Comparison of ENCODE assay signal across 13 cellular contexts in genomic region chr10:119693262-119693957, GRCh38. TPM values are rescaled to one million over a fixed set of nuclear protein-coding genes. Genes with fewer than 3 reads are reported as not detected.
DNase-seq lines count a peak whose midpoint lies in the region; ATAC-seq and TF ChIP-seq lines count a peak whose summit lies in the region.
"Had no signal": no experiment of that assay in that cellular context is flagged by ENCODE, and none has a peak within 500 bp of the region (broad histone marks: within the 10 kb centered on the region; RNA-seq: fewer than 3 reads in every experiment).

No MANE protein-coding gene starts in this region.

- no peak overlapping the region for H3K56ac ChIP-seq in IMR-90 (ENCODE audit: extremely low read depth, insufficient read depth, low read length)

- H3K79me1 ChIP-seq in IMR-90 (ENCODE audit: low read depth in 1 of 2, low read length in 2 of 2): no peaks in the 10 kb centered on the region

- no peak overlapping the region for H4K5ac ChIP-seq in IMR-90 (ENCODE audit: low read depth, low read length)

- H3K36me3 Mint-ChIP-seq in stimulated activated naive CD8-positive, alpha-beta T cell treated with anti-CD3 and anti-CD28 coated beads, Interleukin-15, Interleukin-2, amounts not matched to agents 100 ng/mL and 50 ng/mL, for 24 hours (ENCODE audit: low read depth): no peaks in the 10 kb centered on the region
- H3K36me3 Mint-ChIP-seq in activated naive CD4-positive, alpha-beta T cell treated with anti-CD3 and anti-CD28 coated beads for 36 hours (ENCODE audit: low read depth): no peaks in the 10 kb centered on the region
- H3K36me3 Mint-ChIP-seq in glutamatergic neuron (ENCODE audit: unreplicated experiment): peaks cover 19% of the 10 kb centered on the region
- H3K36me3 Mint-ChIP-seq: activated naive CD8-positive, alpha-beta T cell had no signal

- no peak overlapping the region for H2BK120ac ChIP-seq in IMR-90 (ENCODE audit: low read depth, low read length)

- TF ChIP-seq POLR2A in IMR-90 (IDR thresholded peaks at IDR 0.05; ENCODE audit: low read depth, low read length): no peak

- H4K8ac ChIP-seq in IMR-90 (ENCODE audit: low read depth in 2 of 2, low read length in 2 of 2): no peak overlapping the region

- no peaks in the 10 kb centered on the region for H3K4me1 ChIP-seq in IMR-90 (ENCODE audit: control insufficient read depth, insufficient read depth, low read length)
- H3K4me1 ChIP-seq: transverse colon had no signal

- H3K36me3 ChIP-seq in IMR-90 (ENCODE audit: control insufficient read depth, insufficient read depth, low read length) (no peaks in the 10 kb centered on the region), brain microvascular endothelial cell (replicated peaks) (no peaks in the 10 kb centered on the region)
- H3K36me3 ChIP-seq: transverse colon had no signal

- H3K4me3 ChIP-seq in IMR-90 (ENCODE audit: insufficient read depth, low read depth, low read length): no peak overlapping the region
- H3K4me3 ChIP-seq in brain microvascular endothelial cell (ENCODE audit: low read depth, low read length): no peak overlapping the region
- H3K4me3 ChIP-seq: transverse colon had no signal

- H3K4me3 Mint-ChIP-seq in stimulated activated naive CD8-positive, alpha-beta T cell treated with anti-CD3 and anti-CD28 coated beads, Interleukin-15, Interleukin-2, amounts not matched to agents 100 ng/mL and 50 ng/mL, for 24 hours: no peak overlapping the region
- no peak overlapping the region for H3K4me3 Mint-ChIP-seq in activated naive CD4-positive, alpha-beta T cell treated with anti-CD3 and anti-CD28 coated beads for 36 hours
- no peak overlapping the region for H3K4me3 Mint-ChIP-seq in glutamatergic neuron (ENCODE audit: unreplicated experiment)
- H3K4me3 Mint-ChIP-seq: activated naive CD8-positive, alpha-beta T cell had no signal

- POLR2A ChIA-PET in IMR-90 (lab: Charles Lee; ENCODE audit: unreplicated experiment): no interaction called here

- no peak overlapping the region for H3K18ac ChIP-seq in IMR-90 (ENCODE audit: low read depth, low read length)

- no peak overlapping the region for H2AK9ac ChIP-seq in IMR-90 (replicated peaks; ENCODE audit: low read depth, low read length, poor library complexity)

- no peaks in the 10 kb centered on the region for H3K27me3 Mint-ChIP-seq in stimulated activated naive CD8-positive, alpha-beta T cell treated with anti-CD3 and anti-CD28 coated beads, Interleukin-15, Interleukin-2, amounts not matched to agents 100 ng/mL and 50 ng/mL, for 24 hours
- H3K27me3 Mint-ChIP-seq in activated naive CD4-positive, alpha-beta T cell treated with anti-CD3 and anti-CD28 coated beads for 36 hours (ENCODE audit: low read depth): no peaks in the 10 kb centered on the region
- H3K27me3 Mint-ChIP-seq in glutamatergic neuron (ENCODE audit: unreplicated experiment): peaks cover 10% of the 10 kb centered on the region
- H3K27me3 Mint-ChIP-seq: activated naive CD8-positive, alpha-beta T cell had no signal

- H3K23ac ChIP-seq in IMR-90 (ENCODE audit: low read depth, low read length): no peak overlapping the region

- BruUV-seq in IMR-90 (replicated peaks; lab: Mats Ljungman, UMichigan): no TSS peak

- no peak overlapping the region for H2BK20ac ChIP-seq in IMR-90 (ENCODE audit: low read depth, low read length)

- CTCF ChIA-PET in IMR-90 (lab: Yijun Ruan, JAX): no interaction called here
- CTCF ChIA-PET in activated naive CD4-positive, alpha-beta T cell treated with anti-CD3 and anti-CD28 coated beads for 36 hours (lab: Charles Lee): interaction anchor here (1.9 kb wide), 1 partner anchor 57 kb away, joined by 5 read pairs; no protein-coding TSS in a partner anchor

- no peak overlapping the region for H4K91ac ChIP-seq in IMR-90 (ENCODE audit: insufficient read depth, low read depth, low read length)

- no peaks in the 10 kb centered on the region for H3K9me1 ChIP-seq in IMR-90 (ENCODE audit: insufficient read depth, low read length)

- no peaks in the 10 kb centered on the region for H4K20me1 ChIP-seq in IMR-90 (ENCODE audit: insufficient read depth, low read length)

- TF ChIP-seq CTCF in IMR-90 (conservative IDR thresholded peaks at IDR 0.05; ENCODE audit: low read depth, low read length) (no peak), brain microvascular endothelial cell (IDR thresholded peaks at IDR 0.05; ENCODE audit: low read depth, low read length, missing control alignments) (no peak), glutamatergic neuron (IDR thresholded peaks at IDR 0.05; ENCODE audit: partially characterized antibody, unreplicated experiment) (no peak)

- no peak overlapping the region for H2BK15ac ChIP-seq in IMR-90 (ENCODE audit: low read depth, low read length)

- no peak overlapping the region for H2BK5ac ChIP-seq in IMR-90 (ENCODE audit: low read depth, low read length, poor library complexity, severe bottlenecking)

- dilution Hi-C loops in IMR-90 (cut with HindIII; ENCODE audit: low sequenced_read_pairs, unreplicated experiment): no loop called here

- TF ChIP-seq RAD21 in IMR-90 (IDR thresholded peaks at IDR 0.05; ENCODE audit: low read length): no peak

- no peaks in the 10 kb centered on the region for H3K9me3 ChIP-seq in IMR-90 (ENCODE audit: control insufficient read depth, insufficient read depth, low read length)
- H3K9me3 ChIP-seq: transverse colon had no signal

- WGBS in IMR-90 (ENCODE audit: extremely low coverage in 2 of 2, insufficient read length in 1 of 2), 2 experiments: 65% methylated on average over 2 of the region's 6 CpGs; no CpG with 5 or more reads in 1 of the 2 experiments

- H2AK5ac ChIP-seq in IMR-90 (ENCODE audit: low read depth, low read length): no peak overlapping the region

- 0 out of 2 replicates have a peak overlapping the region, but pooled peaks have one; percentile 22 for H3K14ac ChIP-seq in IMR-90 (replicated peaks; ENCODE audit: low read depth, low read length)

- no peak overlapping the region for H3K4me2 ChIP-seq in IMR-90 (ENCODE audit: low read depth, low read length)

- in situ Hi-C loops in IMR-90 (cut with MboI; ENCODE audit: low sequenced_read_pairs) (loop anchor here (5.0 kb wide), 1 partner anchor 164 kb away; no protein-coding TSS in a partner anchor), brain microvascular endothelial cell (cut with HindIII; ENCODE audit: low pct_ligation_motif_present, low sequenced_read_pairs) (no loop called here)

- H2AFZ ChIP-seq in IMR-90 (replicated peaks; ENCODE audit: low read length, poor library complexity): peak overlapping the region; percentile 18

- no peak overlapping the region for H3K27ac ChIP-seq in IMR-90 (ENCODE audit: insufficient read depth, low read length)
- no peak overlapping the region for H3K27ac ChIP-seq in brain microvascular endothelial cell
- H3K27ac ChIP-seq: epithelial cell of prostate, transverse colon had no signal

- H3K4me1 Mint-ChIP-seq in stimulated activated naive CD8-positive, alpha-beta T cell treated with anti-CD3 and anti-CD28 coated beads, Interleukin-15, Interleukin-2, amounts not matched to agents 100 ng/mL and 50 ng/mL, for 24 hours (ENCODE audit: low read depth): peaks cover 22% of the 10 kb centered on the region
- no peaks in the 10 kb centered on the region for H3K4me1 Mint-ChIP-seq in activated naive CD4-positive, alpha-beta T cell treated with anti-CD3 and anti-CD28 coated beads for 36 hours (ENCODE audit: low read depth)
- peaks cover 20% of the 10 kb centered on the region for H3K4me1 Mint-ChIP-seq in glutamatergic neuron (ENCODE audit: low read depth, unreplicated experiment)

- H3K9me3 Mint-ChIP-seq in stimulated activated naive CD8-positive, alpha-beta T cell treated with anti-CD3 and anti-CD28 coated beads, Interleukin-15, Interleukin-2, amounts not matched to agents 100 ng/mL and 50 ng/mL, for 24 hours: no peaks in the 10 kb centered on the region
- H3K9me3 Mint-ChIP-seq in activated naive CD4-positive, alpha-beta T cell treated with anti-CD3 and anti-CD28 coated beads for 36 hours: no peaks in the 10 kb centered on the region
- peaks cover 14% of the 10 kb centered on the region for H3K9me3 Mint-ChIP-seq in glutamatergic neuron (ENCODE audit: unreplicated experiment)

- H3K27me3 ChIP-seq in IMR-90 (ENCODE audit: control insufficient read depth, insufficient read depth, low read length) (peaks cover 6% of the 10 kb centered on the region), brain microvascular endothelial cell (replicated peaks) (no peaks in the 10 kb centered on the region)
- H3K27me3 ChIP-seq: transverse colon had no signal

- intact Hi-C loops in IMR-90 (cut with micrococcal nuclease): no loop called here
- intact Hi-C loops in activated naive CD4-positive, alpha-beta T cell treated with anti-CD3 and anti-CD28 coated beads for 36 hours (cut with micrococcal nuclease): no loop called here

- ATAC-seq in stimulated activated naive CD8-positive, alpha-beta T cell treated with anti-CD3 and anti-CD28 coated beads, Interleukin-15, Interleukin-2, amounts not matched to agents 100 U/mL and 50 U/mL, for 24 hours: no peak
- ATAC-seq in IMR-90 (ENCODE audit: low read depth): no peak
- ATAC-seq: left lobe of liver had no signal

- H3K27ac Mint-ChIP-seq in stimulated activated naive CD8-positive, alpha-beta T cell treated with anti-CD3 and anti-CD28 coated beads, Interleukin-15, Interleukin-2, amounts not matched to agents 100 ng/mL and 50 ng/mL, for 24 hours: peak overlapping the region; percentile 13
- no peak overlapping the region for H3K27ac Mint-ChIP-seq in activated naive CD4-positive, alpha-beta T cell treated with anti-CD3 and anti-CD28 coated beads for 36 hours
- H3K27ac Mint-ChIP-seq in glutamatergic neuron (ENCODE audit: unreplicated experiment): no peak overlapping the region
- H3K27ac Mint-ChIP-seq: activated naive CD8-positive, alpha-beta T cell had no signal

- no peak overlapping the region for H3K4ac ChIP-seq in IMR-90 (ENCODE audit: low read depth, low read length)

- no peak overlapping the region for H3K9ac ChIP-seq in IMR-90 (ENCODE audit: low read depth, low read length)

- no peak for DNase-seq in stimulated activated naive CD8-positive, alpha-beta T cell treated with anti-CD3 and anti-CD28 coated beads, Interleukin-15, Interleukin-2, amounts not matched to agents 100 U/mL and 50 U/mL, for 24 hours
- DNase-seq in IMR-90 (no peak), inferior parietal cortex (ENCODE audit: extremely low spot score) (peak; percentile 46), cerebellar cortex (ENCODE audit: low spot score) (no peak), brain microvascular endothelial cell (no peak), glutamatergic neuron (no peak)
- no peak for DNase-seq in activated naive CD4-positive, alpha-beta T cell treated with anti-CD3 and anti-CD28 coated beads for 36 hours
- DNase-seq: NCI-H2081 treated with DMSO at 0.1 percent for 48 hours, transverse colon had no signal

RNA-seq across cellular contexts. Expression of gene INPP5F, which starts 32.4 kb away (rescaled TPM):
- 29.6 and 35.3 TPM in 2 replicates for total RNA-seq in IMR-90 (2012; rRNA removed)
- polyA plus RNA-seq in IMR-90 (2012; rRNA removed): 16.3 and 19.0 TPM in 2 replicates
- 4.7 and 7.0 TPM in 2 replicates for polyA plus RNA-seq in IMR-90 (2012; cell fraction: cytosol; rRNA removed)
- polyA plus RNA-seq in IMR-90 (2012; cell fraction: nucleus; rRNA removed; ENCODE audit: low replicate concordance): 3.1 and 20.5 TPM in 2 replicates
- 10 to 100 TPM; 10.5 to 10.9 TPM for total RNA-seq in activated naive CD4-positive, alpha-beta T cell treated with anti-CD3 and anti-CD28 coated beads for 36 hours
- 186 TPM for total RNA-seq in glutamatergic neuron (ENCODE audit: unreplicated experiment)

RNA-seq across cellular contexts. Expression of gene BAG3, which starts 42.2 kb away (rescaled TPM):
- total RNA-seq in IMR-90 (2012; rRNA removed): 5.4 and 5.8 TPM in 2 replicates
- 38.4 and 42.5 TPM in 2 replicates for polyA plus RNA-seq in IMR-90 (2012; rRNA removed)
- 32.2 and 47.6 TPM in 2 replicates for polyA plus RNA-seq in IMR-90 (2012; cell fraction: cytosol; rRNA removed)
- 21.0 and 35.9 TPM in 2 replicates for polyA plus RNA-seq in IMR-90 (2012; cell fraction: nucleus; rRNA removed; ENCODE audit: low replicate concordance)
- total RNA-seq in activated naive CD4-positive, alpha-beta T cell treated with anti-CD3 and anti-CD28 coated beads for 36 hours: 10 to 100 TPM; 20.9 to 24.3 TPM
- total RNA-seq in glutamatergic neuron (ENCODE audit: unreplicated experiment): 15.7 TPM
